Comparison of ENCODE assay signal across 8 cellular contexts in genomic region chr16:19520861-19521331, GRCh38. TPM values are rescaled to one million over a fixed set of nuclear protein-coding genes. Genes with fewer than 3 reads are reported as not detected.
DNase-seq lines count a peak whose midpoint lies in the region; ATAC-seq and TF ChIP-seq lines count a peak whose summit lies in the region.

No MANE protein-coding gene starts in this region.

- H3K9ac ChIP-seq in endocrine pancreas (ENCODE audit: control insufficient read depth, insufficient read depth, low read length) (peak overlapping the region; percentile 74), neural progenitor cell (peak overlapping the region; percentile 49)

- peak; percentile 13 for DNase-seq in activated naive CD4-positive, alpha-beta T cell treated with Interleukin-2 at 50 U/mL for 16 hours
- DNase-seq in activated naive CD4-positive, alpha-beta T cell (lab: John Stamatoyannopoulos, UW): no peak
- DNase-seq in RPMI8226: peak; percentile 61
- no peak for DNase-seq in neural progenitor cell (ENCODE audit: low spot score)
- DNase-seq in head of caudate nucleus: no peak

- H3K27me3 Mint-ChIP-seq in neural progenitor cell (ENCODE audit: insufficient read depth, low read depth): no peaks in the 10 kb centered on the region

- H3K27me3 ChIP-seq in endocrine pancreas (ENCODE audit: control insufficient read depth, insufficient read depth, low read length) (no peaks in the 10 kb centered on the region), neural progenitor cell (no peaks in the 10 kb centered on the region)

- no peak for TF ChIP-seq CTCF in neural progenitor cell (IDR thresholded peaks at IDR 0.05)

- peak overlapping the region; percentile 99 for H3K4me3 Mint-ChIP-seq in neural progenitor cell

- H3K27ac ChIP-seq in neural progenitor cell: no peak overlapping the region

- H3K36me3 Mint-ChIP-seq in neural progenitor cell: peaks cover 11% of the 10 kb centered on the region

- peak overlapping the region; percentile 92 for H3K4me2 ChIP-seq in neural progenitor cell

- ATAC-seq in GM21786 (IDR thresholded peaks at IDR 0.05; ENCODE audit: unreplicated experiment) (no peak), GM18502 (IDR thresholded peaks at IDR 0.05; ENCODE audit: poor library complexity, unreplicated experiment) (no peak)

- H3K27ac Mint-ChIP-seq in neural progenitor cell: peak overlapping the region; percentile 71

- no peaks in the 10 kb centered on the region for H3K9me3 Mint-ChIP-seq in neural progenitor cell

- H3F3A ChIP-seq in neural progenitor cell (ENCODE audit: low read depth): peaks cover 11% of the 10 kb centered on the region

- H4K20me1 ChIP-seq in neural progenitor cell (ENCODE audit: low read depth): no peaks in the 10 kb centered on the region

- intact Hi-C loops in head of caudate nucleus (cut with DNase I): loop anchor here (10.0 kb wide), 1 partner anchor 716 kb away; the partner anchor contains the start of gene ARL6IP1

- H3K4me3 ChIP-seq in endocrine pancreas (ENCODE audit: control insufficient read depth, insufficient read depth, low read length) (peak overlapping the region; percentile 85), neural progenitor cell (peak overlapping the region; percentile 80)

- peaks cover 46% of the 10 kb centered on the region for H3K4me1 Mint-ChIP-seq in neural progenitor cell

- H2AFZ ChIP-seq in neural progenitor cell (replicated peaks): no peak overlapping the region

- H3K79me2 ChIP-seq in neural progenitor cell (ENCODE audit: low read depth): peaks cover 62% of the 10 kb centered on the region

- H3K4me1 ChIP-seq in endocrine pancreas (ENCODE audit: control insufficient read depth, insufficient read depth, low read length) (no peaks in the 10 kb centered on the region), neural progenitor cell (peaks cover 16% of the 10 kb centered on the region)

- H3K36me3 ChIP-seq in endocrine pancreas (ENCODE audit: control insufficient read depth, insufficient read depth, low read length): no peaks in the 10 kb centered on the region
- H3K36me3 ChIP-seq in neural progenitor cell: no peaks in the 10 kb centered on the region

- H3K9me3 ChIP-seq in endocrine pancreas (ENCODE audit: control insufficient read depth, low read length) (no peaks in the 10 kb centered on the region), neural progenitor cell (ENCODE audit: low read depth) (no peaks in the 10 kb centered on the region)

RNA-seq across cellular contexts. Expression of gene GDE1, which starts 1.0 kb away (rescaled TPM):
- 43.0 and 43.4 TPM in 2 replicates for total RNA-seq in neural progenitor cell (ENCODE audit: low replicate concordance)

RNA-seq across cellular contexts. Expression of gene CCP110, which starts 2.8 kb away (rescaled TPM):
- total RNA-seq in neural progenitor cell (ENCODE audit: low replicate concordance): 21.5 and 32.7 TPM in 2 replicates

RNA-seq across cellular contexts. Expression of gene VPS35L, which starts 34.6 kb away (rescaled TPM):
- 47.3 and 57.1 TPM in 2 replicates for total RNA-seq in neural progenitor cell (ENCODE audit: low replicate concordance)

Comparison
In these comparisons a context has a peak if more than half of its experiments do, and no peak if none do; other contexts are left out.
1. DNase-seq: peak in activated naive CD4-positive, alpha-beta T cell treated with Interleukin-2 at 50 U/mL for 16 hours (single experiment) and RPMI8226 (single experiment); none in activated naive CD4-positive, alpha-beta T cell (0 of 4), neural progenitor cell (single experiment) and head of caudate nucleus (0 of 42).